In the genomic region with DNA sequence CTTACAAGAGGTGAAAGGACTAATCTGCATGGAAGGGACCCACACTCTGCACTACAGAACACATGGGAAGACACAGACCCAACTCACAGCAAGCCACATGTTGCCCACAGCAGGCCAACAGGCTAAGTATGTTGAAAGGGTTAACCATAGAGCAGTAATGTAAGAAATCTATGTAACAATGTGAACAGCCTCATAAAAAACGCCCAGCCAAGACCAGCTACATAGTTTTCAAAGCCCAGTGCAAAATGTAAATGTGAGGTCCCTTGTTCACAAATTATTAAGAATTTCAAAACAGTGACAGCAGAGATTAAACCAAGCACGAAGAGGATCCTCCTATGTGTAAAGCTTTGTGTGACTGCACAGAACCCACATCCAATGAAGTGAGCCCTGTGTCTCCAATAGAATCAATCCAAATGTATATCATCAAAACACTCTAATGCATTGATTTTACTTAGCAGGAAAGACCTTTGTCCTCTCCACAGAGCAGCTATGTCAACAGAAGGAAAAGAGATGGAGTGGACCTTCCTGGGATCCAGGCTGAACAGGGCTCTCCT, we compare ENCODE assay signal across 1 cellular context.
TF ChIP-seq lines count a peak whose summit lies in the region.

No MANE protein-coding gene starts in this region.

TF ChIP-seq in GM23338, 12 proteins besides CTCF, POLR2A, EP300 and RAD21 (continued from another document):
- TF ChIP-seq, protein P1, sequence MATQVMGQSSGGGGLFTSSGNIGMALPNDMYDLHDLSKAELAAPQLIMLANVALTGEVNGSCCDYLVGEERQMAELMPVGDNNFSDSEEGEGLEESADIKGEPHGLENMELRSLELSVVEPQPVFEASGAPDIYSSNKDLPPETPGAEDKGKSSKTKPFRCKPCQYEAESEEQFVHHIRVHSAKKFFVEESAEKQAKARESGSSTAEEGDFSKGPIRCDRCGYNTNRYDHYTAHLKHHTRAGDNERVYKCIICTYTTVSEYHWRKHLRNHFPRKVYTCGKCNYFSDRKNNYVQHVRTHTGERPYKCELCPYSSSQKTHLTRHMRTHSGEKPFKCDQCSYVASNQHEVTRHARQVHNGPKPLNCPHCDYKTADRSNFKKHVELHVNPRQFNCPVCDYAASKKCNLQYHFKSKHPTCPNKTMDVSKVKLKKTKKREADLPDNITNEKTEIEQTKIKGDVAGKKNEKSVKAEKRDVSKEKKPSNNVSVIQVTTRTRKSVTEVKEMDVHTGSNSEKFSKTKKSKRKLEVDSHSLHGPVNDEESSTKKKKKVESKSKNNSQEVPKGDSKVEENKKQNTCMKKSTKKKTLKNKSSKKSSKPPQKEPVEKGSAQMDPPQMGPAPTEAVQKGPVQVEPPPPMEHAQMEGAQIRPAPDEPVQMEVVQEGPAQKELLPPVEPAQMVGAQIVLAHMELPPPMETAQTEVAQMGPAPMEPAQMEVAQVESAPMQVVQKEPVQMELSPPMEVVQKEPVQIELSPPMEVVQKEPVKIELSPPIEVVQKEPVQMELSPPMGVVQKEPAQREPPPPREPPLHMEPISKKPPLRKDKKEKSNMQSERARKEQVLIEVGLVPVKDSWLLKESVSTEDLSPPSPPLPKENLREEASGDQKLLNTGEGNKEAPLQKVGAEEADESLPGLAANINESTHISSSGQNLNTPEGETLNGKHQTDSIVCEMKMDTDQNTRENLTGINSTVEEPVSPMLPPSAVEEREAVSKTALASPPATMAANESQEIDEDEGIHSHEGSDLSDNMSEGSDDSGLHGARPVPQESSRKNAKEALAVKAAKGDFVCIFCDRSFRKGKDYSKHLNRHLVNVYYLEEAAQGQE (IDR thresholded peaks at IDR 0.05; ENCODE audit: unreplicated experiment): no peak
- TF ChIP-seq, protein P2, sequence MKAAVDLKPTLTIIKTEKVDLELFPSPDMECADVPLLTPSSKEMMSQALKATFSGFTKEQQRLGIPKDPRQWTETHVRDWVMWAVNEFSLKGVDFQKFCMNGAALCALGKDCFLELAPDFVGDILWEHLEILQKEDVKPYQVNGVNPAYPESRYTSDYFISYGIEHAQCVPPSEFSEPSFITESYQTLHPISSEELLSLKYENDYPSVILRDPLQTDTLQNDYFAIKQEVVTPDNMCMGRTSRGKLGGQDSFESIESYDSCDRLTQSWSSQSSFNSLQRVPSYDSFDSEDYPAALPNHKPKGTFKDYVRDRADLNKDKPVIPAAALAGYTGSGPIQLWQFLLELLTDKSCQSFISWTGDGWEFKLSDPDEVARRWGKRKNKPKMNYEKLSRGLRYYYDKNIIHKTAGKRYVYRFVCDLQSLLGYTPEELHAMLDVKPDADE (IDR thresholded peaks at IDR 0.05): no peak
- TF ChIP-seq, protein P3, sequence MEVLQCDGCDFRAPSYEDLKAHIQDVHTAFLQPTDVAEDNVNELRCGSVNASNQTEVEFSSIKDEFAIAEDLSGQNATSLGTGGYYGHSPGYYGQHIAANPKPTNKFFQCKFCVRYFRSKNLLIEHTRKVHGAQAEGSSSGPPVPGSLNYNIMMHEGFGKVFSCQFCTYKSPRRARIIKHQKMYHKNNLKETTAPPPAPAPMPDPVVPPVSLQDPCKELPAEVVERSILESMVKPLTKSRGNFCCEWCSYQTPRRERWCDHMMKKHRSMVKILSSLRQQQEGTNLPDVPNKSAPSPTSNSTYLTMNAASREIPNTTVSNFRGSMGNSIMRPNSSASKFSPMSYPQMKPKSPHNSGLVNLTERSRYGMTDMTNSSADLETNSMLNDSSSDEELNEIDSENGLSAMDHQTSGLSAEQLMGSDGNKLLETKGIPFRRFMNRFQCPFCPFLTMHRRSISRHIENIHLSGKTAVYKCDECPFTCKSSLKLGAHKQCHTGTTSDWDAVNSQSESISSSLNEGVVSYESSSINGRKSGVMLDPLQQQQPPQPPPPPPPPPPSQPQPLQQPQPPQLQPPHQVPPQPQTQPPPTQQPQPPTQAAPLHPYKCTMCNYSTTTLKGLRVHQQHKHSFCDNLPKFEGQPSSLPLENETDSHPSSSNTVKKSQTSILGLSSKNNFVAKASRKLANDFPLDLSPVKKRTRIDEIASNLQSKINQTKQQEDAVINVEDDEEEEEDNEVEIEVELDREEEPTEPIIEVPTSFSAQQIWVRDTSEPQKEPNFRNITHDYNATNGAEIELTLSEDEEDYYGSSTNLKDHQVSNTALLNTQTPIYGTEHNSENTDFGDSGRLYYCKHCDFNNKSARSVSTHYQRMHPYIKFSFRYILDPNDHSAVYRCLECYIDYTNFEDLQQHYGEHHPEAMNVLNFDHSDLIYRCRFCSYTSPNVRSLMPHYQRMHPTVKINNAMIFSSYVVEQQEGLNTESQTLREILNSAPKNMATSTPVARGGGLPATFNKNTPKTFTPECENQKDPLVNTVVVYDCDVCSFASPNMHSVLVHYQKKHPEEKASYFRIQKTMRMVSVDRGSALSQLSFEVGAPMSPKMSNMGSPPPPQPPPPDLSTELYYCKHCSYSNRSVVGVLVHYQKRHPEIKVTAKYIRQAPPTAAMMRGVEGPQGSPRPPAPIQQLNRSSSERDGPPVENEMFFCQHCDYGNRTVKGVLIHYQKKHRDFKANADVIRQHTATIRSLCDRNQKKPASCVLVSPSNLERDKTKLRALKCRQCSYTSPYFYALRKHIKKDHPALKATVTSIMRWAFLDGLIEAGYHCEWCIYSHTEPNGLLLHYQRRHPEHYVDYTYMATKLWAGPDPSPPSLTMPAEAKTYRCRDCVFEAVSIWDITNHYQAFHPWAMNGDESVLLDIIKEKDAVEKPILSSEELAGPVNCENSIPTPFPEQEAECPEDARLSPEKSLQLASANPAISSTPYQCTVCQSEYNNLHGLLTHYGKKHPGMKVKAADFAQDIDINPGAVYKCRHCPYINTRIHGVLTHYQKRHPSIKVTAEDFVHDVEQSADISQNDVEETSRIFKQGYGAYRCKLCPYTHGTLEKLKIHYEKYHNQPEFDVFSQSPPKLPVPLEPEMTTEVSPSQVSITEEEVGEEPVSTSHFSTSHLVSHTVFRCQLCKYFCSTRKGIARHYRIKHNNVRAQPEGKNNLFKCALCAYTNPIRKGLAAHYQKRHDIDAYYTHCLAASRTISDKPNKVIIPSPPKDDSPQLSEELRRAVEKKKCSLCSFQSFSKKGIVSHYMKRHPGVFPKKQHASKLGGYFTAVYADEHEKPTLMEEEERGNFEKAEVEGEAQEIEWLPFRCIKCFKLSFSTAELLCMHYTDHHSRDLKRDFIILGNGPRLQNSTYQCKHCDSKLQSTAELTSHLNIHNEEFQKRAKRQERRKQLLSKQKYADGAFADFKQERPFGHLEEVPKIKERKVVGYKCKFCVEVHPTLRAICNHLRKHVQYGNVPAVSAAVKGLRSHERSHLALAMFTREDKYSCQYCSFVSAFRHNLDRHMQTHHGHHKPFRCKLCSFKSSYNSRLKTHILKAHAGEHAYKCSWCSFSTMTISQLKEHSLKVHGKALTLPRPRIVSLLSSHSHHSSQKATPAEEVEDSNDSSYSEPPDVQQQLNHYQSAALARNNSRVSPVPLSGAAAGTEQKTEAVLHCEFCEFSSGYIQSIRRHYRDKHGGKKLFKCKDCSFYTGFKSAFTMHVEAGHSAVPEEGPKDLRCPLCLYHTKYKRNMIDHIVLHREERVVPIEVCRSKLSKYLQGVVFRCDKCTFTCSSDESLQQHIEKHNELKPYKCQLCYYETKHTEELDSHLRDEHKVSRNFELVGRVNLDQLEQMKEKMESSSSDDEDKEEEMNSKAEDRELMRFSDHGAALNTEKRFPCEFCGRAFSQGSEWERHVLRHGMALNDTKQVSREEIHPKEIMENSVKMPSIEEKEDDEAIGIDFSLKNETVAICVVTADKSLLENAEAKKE (CRISPR knock-in tag; IDR thresholded peaks at IDR 0.05): no peak
